Comparison of ENCODE assay signal across 8 cellular contexts in genomic region chr3:196741401-196741761, GRCh38. TPM values are rescaled to one million over a fixed set of nuclear protein-coding genes. Genes with fewer than 3 reads are reported as not detected.
DNase-seq lines count a peak whose midpoint lies in the region; ATAC-seq and TF ChIP-seq lines count a peak whose summit lies in the region.

No MANE protein-coding gene starts in this region.

- H3K4me3 Mint-ChIP-seq in central memory CD8-positive, alpha-beta T cell, result peak overlapping the region; percentile 100
- H3K4me3 Mint-ChIP-seq in naive thymus-derived CD8-positive, alpha-beta T cell, result peak overlapping the region; percentile 95 to 100 (median 98)

- CTCF ChIA-PET in AG04450 (lab: Charles Lee), result interaction anchor here (0.6 kb wide), 1 partner anchor 22 kb away, joined by 3 read pairs; no protein-coding TSS in a partner anchor

- ATAC-seq in central memory CD8-positive, alpha-beta T cell (replicated peaks; ENCODE audit: extremely low read depth, poor library complexity, severe bottlenecking), result no peak
- ATAC-seq in naive thymus-derived CD8-positive, alpha-beta T cell, result no peak
- ATAC-seq in HG03378 (IDR thresholded peaks at IDR 0.05; ENCODE audit: unreplicated experiment) (no peak), GM21367 (IDR thresholded peaks at IDR 0.05; ENCODE audit: unreplicated experiment) (no peak)

- peaks cover 13% of the 10 kb centered on the region for H3K36me3 Mint-ChIP-seq in central memory CD8-positive, alpha-beta T cell (ENCODE audit: insufficient read depth)
- peaks cover 0 to 15% (median 7%) of the 10 kb centered on the region in 3 donors for H3K36me3 Mint-ChIP-seq in naive thymus-derived CD8-positive, alpha-beta T cell

- H3K27me3 ChIP-seq in AG04450 (ENCODE audit: control insufficient read depth, insufficient read depth, low read length) (no peaks in the 10 kb centered on the region), HUES6 (ENCODE audit: control insufficient read depth, insufficient read depth, low read length) (no peaks in the 10 kb centered on the region)

- H3K4me1 Mint-ChIP-seq in central memory CD8-positive, alpha-beta T cell, result peaks cover 36% of the 10 kb centered on the region
- H3K4me1 Mint-ChIP-seq in naive thymus-derived CD8-positive, alpha-beta T cell, result peaks cover 16 to 54% (median 31%) of the 10 kb centered on the region in 4 donors

- no peaks in the 10 kb centered on the region for H3K27me3 Mint-ChIP-seq in central memory CD8-positive, alpha-beta T cell
- H3K27me3 Mint-ChIP-seq in naive thymus-derived CD8-positive, alpha-beta T cell, result no peaks in the 10 kb centered on the region

- H3K4me3 ChIP-seq in AG04450 (ENCODE audit: low read depth, low read length) (peak overlapping the region; percentile 81), HUES6 (ENCODE audit: low read depth, low read length) (peak overlapping the region; percentile 79)

- no peaks in the 10 kb centered on the region for H3K9me3 Mint-ChIP-seq in central memory CD8-positive, alpha-beta T cell
- H3K9me3 Mint-ChIP-seq in naive thymus-derived CD8-positive, alpha-beta T cell, result no peaks in the 10 kb centered on the region

- no peak for DNase-seq in AG04450 (ENCODE audit: low read depth, low spot score)
- DNase-seq in central memory CD8-positive, alpha-beta T cell (ENCODE audit: low spot score in 2 of 2), result no peak
- DNase-seq in naive thymus-derived CD8-positive, alpha-beta T cell, result no peak
- no peak for DNase-seq in G401 (ENCODE audit: low spot score)
- DNase-seq in putamen (ENCODE audit: low spot score), result no peak

- peak overlapping the region; percentile 99 for H3K27ac Mint-ChIP-seq in central memory CD8-positive, alpha-beta T cell (ENCODE audit: low read depth)
- peak overlapping the region; percentile 95 to 100 (median 99) for H3K27ac Mint-ChIP-seq in naive thymus-derived CD8-positive, alpha-beta T cell

- no peak overlapping the region for H3K27ac ChIP-seq in AG04450 (ENCODE audit: low read depth, low read length)
- no peak overlapping the region for H3K27ac ChIP-seq in HUES6 (ENCODE audit: low read depth, low read length)

- H3K9ac ChIP-seq in HUES6 (ENCODE audit: low read length), result peak overlapping the region; percentile 92

- TF ChIP-seq CTCF in AG04450 (IDR thresholded peaks at IDR 0.05; ENCODE audit: low read depth, low read length), result no peak

- H3K36me3 ChIP-seq in HUES6 (ENCODE audit: control insufficient read depth, insufficient read depth, low read length), result no peaks in the 10 kb centered on the region

- H3K9me3 ChIP-seq in AG04450 (ENCODE audit: control insufficient read depth, insufficient read depth, low read length) (no peaks in the 10 kb centered on the region; the same call in 1 of the 2 replicates), HUES6 (ENCODE audit: control insufficient read depth, insufficient read depth, low read depth, low read length) (no peaks in the 10 kb centered on the region)

- in situ Hi-C loops in G401 (cut with HindIII; ENCODE audit: low sequenced_read_pairs), result no loop called here

- H3K4me1 ChIP-seq in HUES6 (ENCODE audit: control insufficient read depth, insufficient read depth, low read length), result peaks cover 9% of the 10 kb centered on the region; the same call in 1 of the 2 replicates

- POLR2A ChIA-PET in AG04450 (lab: Yijun Ruan, JAX), result interaction anchor here (0.6 to 2.6 kb wide), 2 partner anchors 126 to 206 kb away, joined by 6 to 11 read pairs; partner anchors contain the start of gene SENP5
- POLR2A ChIA-PET in naive thymus-derived CD8-positive, alpha-beta T cell (lab: Charles Lee), result interaction anchor here (1.0 to 3.0 kb wide), 6 partner anchors 29 to 228 kb away, joined by 3 to 36 read pairs (median 6); partner anchors contain the start of genes CEP19, FBXO45, NRROS and PIGX

RNA-seq across cellular contexts. Expression of gene PAK2, which starts 1.7 kb away (rescaled TPM):
- 51.0 and 52.2 TPM in 2 replicates for polyA plus RNA-seq in AG04450 (2011; rRNA removed)
- 99.2 and 99.8 TPM in 2 replicates for polyA minus RNA-seq in AG04450 (2011; rRNA and poly(A)+ RNA removed)
- 10 to 100 TPM; 76.6 to 81.0 TPM for total RNA-seq in naive thymus-derived CD8-positive, alpha-beta T cell
- 10 to 100 TPM; 28.4 to 30.3 (median 30.1) TPM for polyA plus RNA-seq in naive thymus-derived CD8-positive, alpha-beta T cell
- total RNA-seq in G401 (2014; rRNA removed; shearing (Covaris generic)), result 33.5 and 37.6 TPM in 2 replicates

RNA-seq across cellular contexts. Expression of gene PIGX, which starts 29.2 kb away (rescaled TPM):
- polyA plus RNA-seq in AG04450 (2011; rRNA removed), result 8.5 and 12.7 TPM in 2 replicates
- polyA minus RNA-seq in AG04450 (2011; rRNA and poly(A)+ RNA removed), result 3.7 and 5.1 TPM in 2 replicates
- total RNA-seq in naive thymus-derived CD8-positive, alpha-beta T cell, result 10 to 100 TPM; 15.6 to 16.2 TPM
- 10 to 100 TPM; 28.9 to 32.6 (median 32.1) TPM for polyA plus RNA-seq in naive thymus-derived CD8-positive, alpha-beta T cell
- 21.7 and 22.0 TPM in 2 replicates for total RNA-seq in G401 (2014; rRNA removed; shearing (Covaris generic))

RNA-seq across cellular contexts. Expression of gene CEP19, which starts 29.3 kb away (rescaled TPM):
- 2.0 and 3.4 TPM in 2 replicates for polyA plus RNA-seq in AG04450 (2011; rRNA removed)
- polyA minus RNA-seq in AG04450 (2011; rRNA and poly(A)+ RNA removed), result 0.64 and 1.00 TPM in 2 replicates
- total RNA-seq in naive thymus-derived CD8-positive, alpha-beta T cell, result 1 to 10 TPM; 4.6 to 5.1 TPM
- polyA plus RNA-seq in naive thymus-derived CD8-positive, alpha-beta T cell, result 1 to 10 TPM; 4.4 to 6.9 (median 4.6) TPM
- total RNA-seq in G401 (2014; rRNA removed; shearing (Covaris generic)), result 4.4 and 8.7 TPM in 2 replicates
